In genomic region chr2:47087051-47087450, GRCh38 we compare ENCODE assay signal across 28 cellular contexts.
DNase-seq lines count a peak whose midpoint lies in the region; FAIRE-seq and TF ChIP-seq lines count a peak whose summit lies in the region.
"Had no signal": no experiment of that assay in that cellular context is flagged by ENCODE, and none has a peak within 500 bp of the region (broad histone marks: within the 10 kb centered on the region; RNA-seq: fewer than 3 reads in every experiment).

No MANE protein-coding gene starts in this region.

- peak overlapping the region; percentile 96 for H4K91ac ChIP-seq in trophoblast cell (ENCODE audit: low read depth, low read length)

- peaks cover 13 to 23% of the 10 kb centered on the region in 2 donors for H3K4me1 ChIP-seq in breast epithelium
- H3K4me1 ChIP-seq in endothelial cell of umbilical vein (ENCODE audit: control insufficient read depth, extremely low read depth, insufficient read depth, low read length) = peaks cover 56% of the 10 kb centered on the region
- peaks cover 28 to 33% of the 10 kb centered on the region in 2 experiments for H3K4me1 ChIP-seq in trophoblast cell (ENCODE audit: control insufficient read depth in 1 of 2, insufficient read depth in 2 of 2, low read length in 2 of 2)
- peaks cover 0 to 43% (median 24%) of the 10 kb centered on the region in 4 donors for H3K4me1 ChIP-seq in tibial artery

- no peaks in the 10 kb centered on the region for H3K4me1 Mint-ChIP-seq in MCF 10A (ENCODE audit: insufficient read depth, unreplicated experiment)

- peak overlapping the region; percentile 83 to 95 for H3K27ac ChIP-seq in breast epithelium
- H3K27ac ChIP-seq in endothelial cell of umbilical vein (ENCODE audit: insufficient read depth, low read depth, low read length) = peak overlapping the region; percentile 41
- peak overlapping the region; percentile 89 for H3K27ac ChIP-seq in trophoblast cell (ENCODE audit: low read depth, low read length)
- peak overlapping the region; percentile 44 to 58 for H3K27ac ChIP-seq in tibial artery

- no peak for TF ChIP-seq POLR2A in breast epithelium (IDR thresholded peaks at IDR 0.05)
- no peak for TF ChIP-seq POLR2A in endothelial cell of umbilical vein (IDR thresholded peaks at IDR 0.05; ENCODE audit: low read depth, low read length)

- dilution Hi-C loops in endothelial cell of umbilical vein (cut with MboI; ENCODE audit: extremely low pct_ligation_motif_present, low sequenced_read_pairs) = no loop called here

- H3K14ac ChIP-seq in trophoblast cell (ENCODE audit: low read length) = peak overlapping the region; percentile 80

- H3K36me3 ChIP-seq in breast epithelium (no peaks in the 10 kb centered on the region), endothelial cell of umbilical vein (ENCODE audit: control insufficient read depth in 2 of 2, extremely low read depth in 1 of 2, insufficient read depth in 2 of 2, low read length in 2 of 2) (no peaks in the 10 kb centered on the region), trophoblast cell (ENCODE audit: control insufficient read depth in 1 of 2, insufficient read depth in 2 of 2, low read length in 2 of 2) (no peaks in the 10 kb centered on the region), tibial artery (no peaks in the 10 kb centered on the region)

- no peaks in the 10 kb centered on the region for H4K20me1 ChIP-seq in endothelial cell of umbilical vein (replicated peaks; ENCODE audit: control insufficient read depth, extremely low read depth, insufficient read depth, low read length)

- H2BK120ac ChIP-seq in trophoblast cell (ENCODE audit: insufficient read depth, low read length, poor library complexity) = peak overlapping the region; percentile 91

- CTCF ChIA-PET in MCF 10A (lab: Yijun Ruan, JAX) (no interaction called here), endothelial cell of umbilical vein (lab: Charles Lee) (interaction anchor here (1.8 kb wide), 1 partner anchor 10 kb away, joined by 10 read pairs; no protein-coding TSS in a partner anchor)

- H3K4me3 ChIP-seq in breast epithelium = no peak overlapping the region
- no peak overlapping the region for H3K4me3 ChIP-seq in endothelial cell of umbilical vein (replicated peaks in 1 of 3; ENCODE audit: insufficient read depth in 1 of 3, low read depth in 1 of 3, low read length in 3 of 3)
- H3K4me3 ChIP-seq in trophoblast cell (ENCODE audit: low read depth, low read length) = no peak overlapping the region
- H3K4me3 ChIP-seq in tibial artery = no peak overlapping the region

- no peak overlapping the region for H2AFZ ChIP-seq in endothelial cell of umbilical vein (ENCODE audit: low read depth, low read length)
- H2AFZ ChIP-seq in trophoblast cell (ENCODE audit: insufficient read depth, low read length, poor library complexity) = no peak overlapping the region

- peak overlapping the region; percentile 93 for H2BK12ac ChIP-seq in trophoblast cell (ENCODE audit: low read length)

- peak overlapping the region; percentile 92 for H3K18ac ChIP-seq in trophoblast cell (ENCODE audit: low read length)

- H3K23ac ChIP-seq in trophoblast cell (ENCODE audit: low read length) = no peak overlapping the region

- no peak overlapping the region for H3K4me2 ChIP-seq in endothelial cell of umbilical vein (ENCODE audit: insufficient read depth, low read length)
- H3K4me2 ChIP-seq in trophoblast cell (ENCODE audit: low read length) = no peak overlapping the region

- peak overlapping the region; percentile 94 for H2AK5ac ChIP-seq in trophoblast cell (ENCODE audit: low read length)

- H3K79me1 ChIP-seq in trophoblast cell (ENCODE audit: low read length) = peaks cover 39% of the 10 kb centered on the region

- H3K27me3 ChIP-seq in breast epithelium (no peaks in the 10 kb centered on the region), endothelial cell of umbilical vein (ENCODE audit: control insufficient read depth in 2 of 2, insufficient read depth in 2 of 2, low read length in 2 of 2) (no peaks in the 10 kb centered on the region), trophoblast cell (ENCODE audit: insufficient read depth, low read length) (no peaks in the 10 kb centered on the region), tibial artery (no peaks in the 10 kb centered on the region)

- TF ChIP-seq CTCF in breast epithelium (IDR thresholded peaks at IDR 0.05) (no peak), MCF 10A (IDR thresholded peaks at IDR 0.05; ENCODE audit: unreplicated experiment) (no peak), endothelial cell of umbilical vein (IDR thresholded peaks at IDR 0.05; ENCODE audit: extremely low read depth in 1 of 2, insufficient read depth in 1 of 2, low read depth in 1 of 2, low read length in 2 of 2) (no peak), tibial artery (IDR thresholded peaks at IDR 0.05) (no peak)

- FAIRE-seq in endothelial cell of umbilical vein (lab: Jason Lieb, UNC) = no peak
- FAIRE-seq: GM12891, keratinocyte had no signal

- peak overlapping the region; percentile 82 for H2BK5ac ChIP-seq in trophoblast cell (ENCODE audit: low read depth, low read length, poor library complexity)

- DNase-seq in breast epithelium (ENCODE audit: low spot score in 2 of 2) = peak in 1 of 2 donors; percentile 43
- DNase-seq in MCF 10A (ENCODE audit: unreplicated experiment) = no peak
- no peak for DNase-seq in endothelial cell of umbilical vein (ENCODE audit: low read depth, low spot score)
- no peak for DNase-seq in trophoblast cell
- no peak for DNase-seq in tibial artery
- no peak for DNase-seq in T-helper 2 cell
- no peak for DNase-seq in dermis blood vessel endothelial cell
- DNase-seq in NCI-H187 treated with DMSO at 0.1 percent for 48 hours (lab: John Stamatoyannopoulos, UW) = no peak
- DNase-seq: activated CD4-positive, CD25-positive, alpha-beta regulatory T cell treated with anti-CD3 and anti-CD28 coated beads, Interleukin-2, amount 50 U/mL, for 72 hours; activated naive CD4-positive, alpha-beta T cell treated with anti-CD3 and anti-CD28 coated beads, Interleukin-2, amount 50 U/mL, for 16 hours; activated T-cell treated with anti-CD3 and anti-CD28 coated beads, Interleukin-2, amount 50 U/mL, for 48 hours; anterior cingulate cortex; COR-L47; DND-41; foreskin fibroblast; KG1; MV-4-11; naive thymus-derived CD4-positive, alpha-beta T cell; NCI-H1694; NCI-H2227 treated with DMSO at 0.1 percent for 48 hours; NCI-H774; stimulated activated CD4-positive, alpha-beta T cell treated with anti-CD3 and anti-CD28 coated beads, Interleukin-2, amount 100 ng/mL, for 24 hours; stimulated activated naive B cell treated with anti-CD40 and anti-IgM and Interleukin-4, amounts not matched to agents 10 μg/mL and 1 μg/mL and 100 μg/mL, for 72 hours had no signal

- H3K9me3 ChIP-seq in breast epithelium (no peaks in the 10 kb centered on the region), endothelial cell of umbilical vein (replicated peaks; ENCODE audit: control insufficient read depth, insufficient read depth, low read length) (no peaks in the 10 kb centered on the region), trophoblast cell (ENCODE audit: insufficient read depth, low read depth, low read length) (no peaks in the 10 kb centered on the region), tibial artery (no peaks in the 10 kb centered on the region)

- no peaks in the 10 kb centered on the region for H3K9me3 Mint-ChIP-seq in MCF 10A (ENCODE audit: unreplicated experiment)
- H3K9me3 Mint-ChIP-seq: memory B cell; stimulated activated naive B cell treated with anti-CD40 and anti-IgM and Interleukin-4, amounts not matched to agents 10 μg/mL and 1 μg/mL and 100 μg/mL, for 72 hours; type B pancreatic cell had no signal

- peak overlapping the region; percentile 52 for H4K12ac ChIP-seq in trophoblast cell (ENCODE audit: low read depth, low read length)

- H3K79me2 ChIP-seq in endothelial cell of umbilical vein (ENCODE audit: control insufficient read depth, insufficient read depth, low read length) = no peaks in the 10 kb centered on the region
- H3K79me2 ChIP-seq in trophoblast cell (ENCODE audit: control insufficient read depth, insufficient read depth, low read length, poor library complexity) = peaks cover 9% of the 10 kb centered on the region

- intact Hi-C loops in breast epithelium (cut with DNase I; ENCODE audit: low total_unique reads) = no loop called here
- intact Hi-C loops in MCF 10A (cut with micrococcal nuclease) = no loop called here
- intact Hi-C loops in endothelial cell of umbilical vein (cut with micrococcal nuclease) = loop anchor here (5.0 kb wide), 1 partner anchor 85 kb away; no protein-coding TSS in a partner anchor
- intact Hi-C loops in tibial artery (cut with DNase I; ENCODE audit: low total_unique reads) = no loop called here

- peaks cover 5% of the 10 kb centered on the region for H3K36me3 Mint-ChIP-seq in MCF 10A (ENCODE audit: insufficient read depth, unreplicated experiment)
- H3K36me3 Mint-ChIP-seq: memory B cell; naive thymus-derived CD4-positive, alpha-beta T cell; type B pancreatic cell had no signal

- POLR2A ChIA-PET in MCF 10A (lab: Yijun Ruan, JAX) (no interaction called here), endothelial cell of umbilical vein (lab: Charles Lee) (no interaction called here)

- H4K8ac ChIP-seq in trophoblast cell (ENCODE audit: low read depth, low read length) = peak overlapping the region; percentile 65

- no TSS peak for BruUV-seq in MCF 10A (replicated peaks; lab: Mats Ljungman, UMichigan)
- no TSS peak for BruUV-seq in endothelial cell of umbilical vein (replicated peaks; lab: Mats Ljungman, UMichigan)

- no CpG with 5 or more reads among the region's 3 CpGs for WGBS in trophoblast cell (ENCODE audit: extremely low coverage, insufficient coverage, insufficient read length)

- peak overlapping the region; percentile 44 for H3K4ac ChIP-seq in trophoblast cell (ENCODE audit: low read depth, low read length)

- H3K9ac ChIP-seq in endothelial cell of umbilical vein (replicated peaks; ENCODE audit: extremely low read depth, insufficient read depth, low read length) (no peak overlapping the region), trophoblast cell (ENCODE audit: low read length) (no peak overlapping the region)

- no peaks in the 10 kb centered on the region for H3K9me1 ChIP-seq in endothelial cell of umbilical vein (replicated peaks; ENCODE audit: control insufficient read depth, extremely low read depth, insufficient read depth, low read length)

- no peaks in the 10 kb centered on the region for H3K27me3 Mint-ChIP-seq in MCF 10A (ENCODE audit: insufficient read depth, unreplicated experiment)
- H3K27me3 Mint-ChIP-seq: stimulated activated naive B cell treated with anti-CD40 and anti-IgM and Interleukin-4, amounts not matched to agents 10 μg/mL and 1 μg/mL and 100 μg/mL, for 72 hours; type B pancreatic cell had no signal

- no peak overlapping the region for H3K4me3 Mint-ChIP-seq in MCF 10A (ENCODE audit: unreplicated experiment)
- H3K4me3 Mint-ChIP-seq: B cell; memory B cell; stimulated activated naive B cell treated with anti-CD40 and anti-IgM and Interleukin-4, amounts not matched to agents 10 μg/mL and 1 μg/mL and 100 μg/mL, for 72 hours had no signal

- H3K27ac Mint-ChIP-seq in MCF 10A (ENCODE audit: low read depth, unreplicated experiment) = no peak overlapping the region
- H3K27ac Mint-ChIP-seq: B cell; memory B cell; stimulated activated naive B cell treated with anti-CD40 and anti-IgM and Interleukin-4, amounts not matched to agents 10 μg/mL and 1 μg/mL and 100 μg/mL, for 72 hours had no signal

TF ChIP-seq in endothelial cell of umbilical vein, 7 proteins besides CTCF, POLR2A, EP300 and RAD21 (continues in another document):
- TF ChIP-seq EZH2 (IDR thresholded peaks at IDR 0.05; ENCODE audit: borderline replicate concordance, low read depth, low read length, severe bottlenecking) = no peak
